In genomic region chr22:26709617-26710390, GRCh38 we compare ENCODE assay signal across 16 cellular contexts. TPM values are rescaled to one million over a fixed set of nuclear protein-coding genes. Genes with fewer than 3 reads are reported as not detected.
DNase-seq lines count a peak whose midpoint lies in the region; ATAC-seq and TF ChIP-seq lines count a peak whose summit lies in the region.
"Had no signal": no experiment of that assay in that cellular context is flagged by ENCODE, and none has a peak within 500 bp of the region (broad histone marks: within the 10 kb centered on the region; RNA-seq: fewer than 3 reads in every experiment).

No MANE protein-coding gene starts in this region.

- DNase-seq in GM04503 (ENCODE audit: low read depth) (peak; percentile 48), T-helper 17 cell (no peak), fibroblast of mammary gland (ENCODE audit: low read depth) (peak; percentile 62), gastrocnemius medialis (no peak), iPS-NIHi11 (ENCODE audit: low spot score) (no peak), left lung (no peak)
- DNase-seq: activated CD4-positive, CD25-positive, alpha-beta regulatory T cell treated with anti-CD3 and anti-CD28 coated beads, Interleukin-2, amount 50 U/mL, for 72 hours; activated gamma-delta T cell; kidney glomerular epithelial cell; NCI-H2081 treated with DMSO at 0.1 percent for 48 hours; NCI-H774; stomach had no signal

- H3K9me3 ChIP-seq in T-helper 17 cell (ENCODE audit: control insufficient read depth, low read length, poor library complexity, severe bottlenecking) (no peaks in the 10 kb centered on the region), gastrocnemius medialis (no peaks in the 10 kb centered on the region), left lung (peaks cover 0 to 11% of the 10 kb centered on the region in 2 donors)
- H3K9me3 ChIP-seq: stomach had no signal

- H3K27me3 ChIP-seq in gastrocnemius medialis: no peaks in the 10 kb centered on the region
- H3K27me3 ChIP-seq in left lung: no peaks in the 10 kb centered on the region
- H3K27me3 ChIP-seq: cardiac muscle cell, stomach had no signal

- H3K27ac Mint-ChIP-seq in T-helper 17 cell: peak overlapping the region; percentile 73
- H3K27ac Mint-ChIP-seq: progenitor cell of endocrine pancreas had no signal

- no peaks in the 10 kb centered on the region for H3K27me3 Mint-ChIP-seq in T-helper 17 cell
- H3K27me3 Mint-ChIP-seq: progenitor cell of endocrine pancreas had no signal

- no peak for ATAC-seq in T-helper 17 cell
- peak; percentile 50 to 51 for ATAC-seq in gastrocnemius medialis
- no peak for ATAC-seq in GM18867 (IDR thresholded peaks at IDR 0.05; ENCODE audit: unreplicated experiment)
- ATAC-seq in left lung: no peak
- ATAC-seq in HG03457 (IDR thresholded peaks at IDR 0.05; ENCODE audit: unreplicated experiment): no peak

- TF ChIP-seq POLR2A in gastrocnemius medialis (IDR thresholded peaks at IDR 0.05): no peak

- H3K36me3 ChIP-seq in gastrocnemius medialis (no peaks in the 10 kb centered on the region), left lung (peaks cover 0 to 10% of the 10 kb centered on the region in 2 donors)
- H3K36me3 ChIP-seq: cardiac muscle cell had no signal

- H3K27ac ChIP-seq in gastrocnemius medialis: no peak overlapping the region
- H3K27ac ChIP-seq in left lung: no peak overlapping the region
- H3K27ac ChIP-seq: cardiac muscle cell had no signal

- H3K4me1 ChIP-seq in gastrocnemius medialis: peaks cover 3 to 10% of the 10 kb centered on the region in 2 donors
- peaks cover 0 to 11% of the 10 kb centered on the region in 2 donors for H3K4me1 ChIP-seq in left lung

- no peak overlapping the region for H3K4me3 ChIP-seq in fibroblast of mammary gland (ENCODE audit: control insufficient read depth, low read depth, low read length)
- H3K4me3 ChIP-seq in gastrocnemius medialis: no peak overlapping the region
- H3K4me3 ChIP-seq in left lung: no peak overlapping the region
- H3K4me3 ChIP-seq: cardiac muscle cell, stomach had no signal

- in situ Hi-C loops in gastrocnemius medialis (cut with MboI; ENCODE audit: low sequenced_read_pairs in 4 of 4): no loop called here

- H3K4me1 Mint-ChIP-seq in T-helper 17 cell: peaks cover 33% of the 10 kb centered on the region

- intact Hi-C loops in gastrocnemius medialis (cut with DNase I; ENCODE audit: low total_unique reads) (no loop called here), left lung (cut with DNase I) (no loop called here)

- no peak overlapping the region for H3K4me3 Mint-ChIP-seq in T-helper 17 cell

- peaks cover 2% of the 10 kb centered on the region for H3K36me3 Mint-ChIP-seq in T-helper 17 cell (ENCODE audit: low read depth)

- TF ChIP-seq CTCF in fibroblast of mammary gland (conservative IDR thresholded peaks at IDR 0.05; ENCODE audit: control insufficient read depth, insufficient read depth, low read depth, low read length): no peak
- TF ChIP-seq CTCF in gastrocnemius medialis (IDR thresholded peaks at IDR 0.05 in 4 of 5, conservative IDR thresholded peaks at IDR 0.05 in 1 of 5): no peak
- TF ChIP-seq CTCF in left lung (IDR thresholded peaks at IDR 0.05): no peak

RNA-seq across cellular contexts. Expression of gene MIAT, which starts 52.4 kb away (rescaled TPM):
- total RNA-seq in T-helper 17 cell: 100 to 1,000 TPM in 1 of 2 donors, 10 to 100 TPM in 1; 83.4 to 116 TPM
- total RNA-seq in gastrocnemius medialis: under 1 TPM in 3 of 4 donors, not detected in 1; 0.02 to 0.25 (median 0.07) TPM
- 10 to 100 TPM in 1 of 2 donors, 1 to 10 TPM in 1; 1.7 to 11.2 TPM for total RNA-seq in left lung

Comparison
In these comparisons a context has a peak if more than half of its experiments do, and no peak if none do; other contexts are left out.
1. DNase-seq: peak in GM04503 (single experiment) and fibroblast of mammary gland (single experiment); none in T-helper 17 cell (0 of 3), gastrocnemius medialis (0 of 2), iPS-NIHi11 (single experiment) and left lung (0 of 2).
2. ATAC-seq: peak in gastrocnemius medialis (2 of 2); none in T-helper 17 cell (single experiment), GM18867 (single experiment), left lung (single experiment) and HG03457 (single experiment).
3. RNA of gene MIAT, which starts 52.4 kb away (total RNA-seq): 83.4 to 116 TPM in T-helper 17 cell; 1.7 to 11.2 TPM in left lung and 0.02 to 0.25 TPM in gastrocnemius medialis; every median in the first group is over 4 times any median in the second.